ENCODE assay signal across 20 cellular contexts in genomic region chr3:158702815-158703481, GRCh38. TPM values are rescaled to one million over a fixed set of nuclear protein-coding genes. Genes with fewer than 3 reads are reported as not detected.
DNase-seq lines count a peak whose midpoint lies in the region; ATAC-seq and TF ChIP-seq lines count a peak whose summit lies in the region.
"Had no signal": no experiment of that assay in that cellular context is flagged by ENCODE, and none has a peak within 500 bp of the region (broad histone marks: within the 10 kb centered on the region; RNA-seq: fewer than 3 reads in every experiment).

No MANE protein-coding gene starts in this region.

- no peak overlapping the region for H3K4me3 ChIP-seq in brain microvascular endothelial cell (ENCODE audit: low read depth, low read length)
- H3K4me3 ChIP-seq: GM23338, psoas muscle, upper lobe of right lung had no signal

- no peak overlapping the region for H2BK5ac ChIP-seq in H9 (ENCODE audit: insufficient read length, low read length)

- TF ChIP-seq CTCF in brain microvascular endothelial cell (IDR thresholded peaks at IDR 0.05; ENCODE audit: low read depth, low read length, missing control alignments), result no peak
- no peak for TF ChIP-seq CTCF in H9 (conservative IDR thresholded peaks at IDR 0.05)

- H2BK15ac ChIP-seq in H9 (ENCODE audit: low read depth, low read length), result no peak overlapping the region

- DNase-seq in AG08396 (ENCODE audit: low spot score) (peak; percentile 43), HT1080 (ENCODE audit: low read depth) (peak; percentile 87), brain microvascular endothelial cell (peak; percentile 86), kidney tubule cell (ENCODE audit: low spot score) (peak; percentile 38), H9 (no peak), SK-N-DZ (ENCODE audit: low spot score) (no peak), NCI-H2081 (lab: John Stamatoyannopoulos, UW) (no peak)
- DNase-seq: activated CD4-positive, CD25-positive, alpha-beta regulatory T cell; activated effector memory CD4-positive, alpha-beta T cell treated with anti-CD3 and anti-CD28 coated beads, Interleukin-2, amount 50 U/mL, for 16 hours; aorta; DMS53; naive thymus-derived CD4-positive, alpha-beta T cell; NCI-H1694; NCI-H524 treated with DMSO at 0.1 percent for 48 hours; psoas muscle; T-cell; upper lobe of right lung had no signal

- no peaks in the 10 kb centered on the region for H3K4me1 Mint-ChIP-seq in H9
- H3K4me1 Mint-ChIP-seq: GM23338 had no signal

- H2BK120ac ChIP-seq in H9 (ENCODE audit: low read depth, low read length, poor library complexity, severe bottlenecking), result no peak overlapping the region

- no peaks in the 10 kb centered on the region for H4K20me1 ChIP-seq in H9 (ENCODE audit: control insufficient read depth, insufficient read depth, insufficient read length)

- H3K79me2 ChIP-seq in H9 (ENCODE audit: insufficient read depth, low read length), result no peaks in the 10 kb centered on the region

- H2BK12ac ChIP-seq in H9 (ENCODE audit: insufficient read length, low read depth, low read length), result no peak overlapping the region

- H2BK20ac ChIP-seq in H9 (ENCODE audit: low read depth, low read length, poor library complexity, severe bottlenecking), result no peak overlapping the region

- no peaks in the 10 kb centered on the region for H3K9me3 Mint-ChIP-seq in H9
- H3K9me3 Mint-ChIP-seq: GM23338; naive thymus-derived CD4-positive, alpha-beta T cell; stimulated activated naive CD8-positive, alpha-beta T cell treated with anti-CD3 and anti-CD28 coated beads, Interleukin-15, Interleukin-2, amounts not matched to agents 100 ng/mL and 50 ng/mL, for 24 hours; T-cell had no signal

- H3K27me3 ChIP-seq in brain microvascular endothelial cell (replicated peaks) (no peaks in the 10 kb centered on the region), H9 (ENCODE audit: insufficient read depth, low read length) (no peaks in the 10 kb centered on the region)
- H3K27me3 ChIP-seq: upper lobe of right lung had no signal

- peaks cover 2% of the 10 kb centered on the region for H3K36me3 ChIP-seq in brain microvascular endothelial cell (replicated peaks)

- H3K36me3 Mint-ChIP-seq in H9 (ENCODE audit: insufficient read depth in 1 of 3, low read depth in 3 of 3), result peaks cover 0 to 2% (median 2%) of the 10 kb centered on the region in 3 experiments; a peak in 2 of 7 replicates

- WGBS in H9 (ENCODE audit: extremely low coverage, insufficient read length, low lambda C conversion rate), result no CpG with 5 or more reads among the region's 4 CpGs

- H3K27me3 Mint-ChIP-seq in H9 (ENCODE audit: low read depth), result no peaks in the 10 kb centered on the region
- H3K27me3 Mint-ChIP-seq: naive thymus-derived CD4-positive, alpha-beta T cell; stimulated activated naive CD8-positive, alpha-beta T cell treated with anti-CD3 and anti-CD28 coated beads, Interleukin-15, Interleukin-2, amounts not matched to agents 100 ng/mL and 50 ng/mL, for 24 hours; T-cell had no signal

- no peaks in the 10 kb centered on the region for H3K23me2 ChIP-seq in H9 (ENCODE audit: insufficient read length, low read depth, low read length, poor library complexity, severe bottlenecking)

- no peak for ATAC-seq in HG02885 (IDR thresholded peaks at IDR 0.05; ENCODE audit: poor library complexity, unreplicated experiment)
- ATAC-seq: GM23338; naive thymus-derived CD4-positive, alpha-beta T cell; psoas muscle; T-cell; upper lobe of right lung had no signal

- H3K18ac ChIP-seq in H9 (ENCODE audit: insufficient read length, low read depth, low read length), result no peak overlapping the region

- H3K9ac ChIP-seq in H9 (ENCODE audit: extremely low read depth, insufficient read length, low read length), result no peak overlapping the region

- H2AFZ ChIP-seq in H9 (ENCODE audit: low read length), result no peak overlapping the region
- H2AFZ ChIP-seq: GM23338 had no signal

- H3K4me3 Mint-ChIP-seq in H9, result no peak overlapping the region
- H3K4me3 Mint-ChIP-seq: GM23338; naive thymus-derived CD4-positive, alpha-beta T cell; stimulated activated naive CD8-positive, alpha-beta T cell treated with anti-CD3 and anti-CD28 coated beads, Interleukin-15, Interleukin-2, amounts not matched to agents 100 ng/mL and 50 ng/mL, for 24 hours; T-cell had no signal

- H3K4ac ChIP-seq in H9 (ENCODE audit: low read depth, low read length), result no peak overlapping the region

- H3T11ph ChIP-seq in H9 (ENCODE audit: low read length), result no peak overlapping the region

- no peak overlapping the region for H2AK5ac ChIP-seq in H9 (ENCODE audit: insufficient read length, low read length)

- H3K27ac Mint-ChIP-seq in H9, result no peak overlapping the region
- H3K27ac Mint-ChIP-seq: GM23338; stimulated activated naive CD8-positive, alpha-beta T cell treated with anti-CD3 and anti-CD28 coated beads, Interleukin-15, Interleukin-2, amounts not matched to agents 100 ng/mL and 50 ng/mL, for 24 hours; T-cell had no signal

- no peak overlapping the region for H3K14ac ChIP-seq in H9 (ENCODE audit: insufficient read depth, low read length)

- no peaks in the 10 kb centered on the region for H3K79me1 ChIP-seq in H9 (ENCODE audit: insufficient read depth, low read depth, low read length, poor library complexity, severe bottlenecking)

- H3K4me2 ChIP-seq in H9 (ENCODE audit: insufficient read depth, insufficient read length, low read length), result no peak overlapping the region
- H3K4me2 ChIP-seq: GM23338 had no signal

- no peak overlapping the region for H4K8ac ChIP-seq in H9 (replicated peaks; ENCODE audit: insufficient read length, low read depth, low read length)

- H3K56ac ChIP-seq in H9 (ENCODE audit: insufficient read length, low read depth, low read length), result no peak overlapping the region

- no peak overlapping the region for H4K5ac ChIP-seq in H9 (ENCODE audit: insufficient read length, low read depth, low read length)

- in situ Hi-C loops in brain microvascular endothelial cell (cut with HindIII; ENCODE audit: low pct_ligation_motif_present, low sequenced_read_pairs), result no loop called here

- H3K4me1 ChIP-seq in H9 (ENCODE audit: insufficient read depth, low read length), result no peaks in the 10 kb centered on the region
- H3K4me1 ChIP-seq: psoas muscle had no signal

- H3K27ac ChIP-seq in brain microvascular endothelial cell, result peak overlapping the region; percentile 98
- H3K27ac ChIP-seq in H9 (ENCODE audit: insufficient read length, low read depth, low read length), result no peak overlapping the region
- H3K27ac ChIP-seq: psoas muscle, upper lobe of right lung had no signal

- no peaks in the 10 kb centered on the region for H3K9me3 ChIP-seq in H9 (ENCODE audit: control insufficient read depth, low read depth, low read length)
- H3K9me3 ChIP-seq: psoas muscle, upper lobe of right lung had no signal

- H4K91ac ChIP-seq in H9 (ENCODE audit: insufficient read length, low read depth, low read length), result no peak overlapping the region

- H3K23ac ChIP-seq in H9 (ENCODE audit: insufficient read length, low read depth, low read length), result no peak overlapping the region

RNA-seq across cellular contexts. Expression of gene RARRES1, which starts 29.3 kb away (rescaled TPM):
- total RNA-seq in HT1080 (2014; rRNA removed; shearing (Covaris generic)), result not detected in 2 replicates
- not detected in 2 replicates for polyA plus RNA-seq in HT1080 (2015; cell fraction: cytosol; rRNA removed)
- polyA plus RNA-seq in HT1080 (2015; cell fraction: nucleus; rRNA removed), result not detected in 2 replicates
- total RNA-seq in H9 (2021), result 0.72 and 0.81 TPM in 2 replicates
- not detected in 2 replicates for polyA plus RNA-seq in SK-N-DZ (2014; cell fraction: cytosol; rRNA removed)
- not detected in 2 replicates for polyA plus RNA-seq in SK-N-DZ (2014; cell fraction: nucleus; rRNA removed)
- total RNA-seq: naive thymus-derived CD4-positive, alpha-beta T cell; T-cell had no signal
- polyA plus RNA-seq: naive thymus-derived CD4-positive, alpha-beta T cell had no signal

RNA-seq across cellular contexts. Expression of gene LXN, which starts 30.5 kb away (rescaled TPM):
- total RNA-seq in HT1080 (2014; rRNA removed; shearing (Covaris generic)), result not detected in 2 replicates
- not detected in 2 replicates for polyA plus RNA-seq in HT1080 (2015; cell fraction: cytosol; rRNA removed)
- not detected in 2 replicates for polyA plus RNA-seq in HT1080 (2015; cell fraction: nucleus; rRNA removed)
- total RNA-seq in H9 (2021), result 6.7 and 7.7 TPM in 2 replicates
- not detected in 2 replicates for polyA plus RNA-seq in SK-N-DZ (2014; cell fraction: cytosol; rRNA removed)
- polyA plus RNA-seq in SK-N-DZ (2014; cell fraction: nucleus; rRNA removed), result not detected in 2 replicates

RNA-seq across cellular contexts. Expression of gene GFM1, which starts 58.6 kb away (rescaled TPM):
- total RNA-seq in HT1080 (2014; rRNA removed; shearing (Covaris generic)), result 75.7 and 87.9 TPM in 2 replicates
- 40.7 and 65.4 TPM in 2 replicates for polyA plus RNA-seq in HT1080 (2015; cell fraction: cytosol; rRNA removed)
- polyA plus RNA-seq in HT1080 (2015; cell fraction: nucleus; rRNA removed), result 128 and 145 TPM in 2 replicates
- total RNA-seq in H9 (2021), result 46.2 and 47.1 TPM in 2 replicates
- 34.7 and 56.0 TPM in 2 replicates for polyA plus RNA-seq in SK-N-DZ (2014; cell fraction: cytosol; rRNA removed)
- polyA plus RNA-seq in SK-N-DZ (2014; cell fraction: nucleus; rRNA removed), result 64.4 and 85.0 TPM in 2 replicates

Comparison
In these comparisons a context has a peak if more than half of its experiments do, and no peak if none do; other contexts are left out.
1. DNase-seq: peak in AG08396 (single experiment), HT1080 (single experiment), brain microvascular endothelial cell (single experiment) and kidney tubule cell (single experiment); none in H9 (single experiment), SK-N-DZ (single experiment) and NCI-H2081 (0 of 2).